8 cellular contexts compared by ENCODE assay signal in genomic region chr6:90584636-90585255, GRCh38. TPM values are rescaled to one million over a fixed set of nuclear protein-coding genes. Genes with fewer than 3 reads are reported as not detected.
A peak's percentile ranks its signal among the peaks of the same experiment; 100 is the strongest.
DNase-seq lines count a peak whose midpoint lies in the region; ATAC-seq and TF ChIP-seq lines count a peak whose summit lies in the region.

No MANE protein-coding gene starts in this region.

- H3K27me3 ChIP-seq in heart right ventricle, result no peaks in the 10 kb centered on the region
- H3K27me3 ChIP-seq in right atrium auricular region, result no peaks in the 10 kb centered on the region
- no peaks in the 10 kb centered on the region for H3K27me3 ChIP-seq in MG63
- H3K27me3 ChIP-seq in thoracic aorta (replicated peaks; ENCODE audit: insufficient read depth), result no peaks in the 10 kb centered on the region
- H3K27me3 ChIP-seq in body of pancreas, result no peaks in the 10 kb centered on the region

- H3K27ac ChIP-seq in heart right ventricle (no peak overlapping the region), right atrium auricular region (no peak overlapping the region), thoracic aorta (no peak overlapping the region), body of pancreas (no peak overlapping the region)

- H3K4me1 Mint-ChIP-seq in endothelial cell (ENCODE audit: unreplicated experiment), result peaks cover 25% of the 10 kb centered on the region

- H3K4me3 ChIP-seq in heart right ventricle (peak overlapping the region in 6 of 10 donors; percentile 90 to 100 (median 96)), right atrium auricular region (no peak overlapping the region), MG63 (peak overlapping the region; percentile 98), thoracic aorta (peak overlapping the region; percentile 84), body of pancreas (no peak overlapping the region)

- 72 to 77% methylated on average over 2 of the region's 2 CpGs for WGBS in heart right ventricle, 2 donors
- WGBS in body of pancreas, 2 donors, result 87% methylated on average over 2 of the region's 2 CpGs

- intact Hi-C loops in heart right ventricle (cut with DNase I), result no loop called here
- intact Hi-C loops in body of pancreas (cut with DNase I), result no loop called here

- TF ChIP-seq POLR2A in body of pancreas (IDR thresholded peaks at IDR 0.05), result no peak

- ATAC-seq in heart right ventricle (no peak), thoracic aorta (ENCODE audit: insufficient number of reproducible peaks, low FRiP score, low read depth) (no peak), body of pancreas (no peak)

- TF ChIP-seq CTCF in heart right ventricle (IDR thresholded peaks at IDR 0.05) (no peak), right atrium auricular region (IDR thresholded peaks at IDR 0.05) (no peak), endothelial cell (IDR thresholded peaks at IDR 0.05; ENCODE audit: unreplicated experiment) (no peak), thoracic aorta (IDR thresholded peaks at IDR 0.05) (no peak), body of pancreas (IDR thresholded peaks at IDR 0.05) (no peak)

- H3K36me3 Mint-ChIP-seq in endothelial cell (ENCODE audit: low read depth, unreplicated experiment), result peaks cover 4% of the 10 kb centered on the region

- H3K4me3 Mint-ChIP-seq in endothelial cell (ENCODE audit: unreplicated experiment), result peak overlapping the region; percentile 99

- H3K4me1 ChIP-seq in heart right ventricle (peaks cover 0 to 69% (median 49%) of the 10 kb centered on the region in 9 donors), right atrium auricular region (peaks cover 0 to 38% of the 10 kb centered on the region in 2 donors), thoracic aorta (ENCODE audit: control insufficient read depth in 1 of 2, low read depth in 2 of 2) (peaks cover 16 to 22% of the 10 kb centered on the region in 2 donors), body of pancreas (peaks cover 24% of the 10 kb centered on the region)

- no peaks in the 10 kb centered on the region for H3K9me3 Mint-ChIP-seq in endothelial cell (ENCODE audit: unreplicated experiment)

- H3K27ac Mint-ChIP-seq in endothelial cell (ENCODE audit: unreplicated experiment), result no peak overlapping the region

- H3K36me3 ChIP-seq in heart right ventricle, result no peaks in the 10 kb centered on the region
- H3K36me3 ChIP-seq in right atrium auricular region, result no peaks in the 10 kb centered on the region
- H3K36me3 ChIP-seq in MG63, result peaks cover 3% of the 10 kb centered on the region
- H3K36me3 ChIP-seq in thoracic aorta, result no peaks in the 10 kb centered on the region
- no peaks in the 10 kb centered on the region for H3K36me3 ChIP-seq in body of pancreas (replicated peaks in 1 of 2; ENCODE audit: insufficient read depth in 1 of 2, low read depth in 2 of 2)

- H3K27me3 Mint-ChIP-seq in endothelial cell (ENCODE audit: unreplicated experiment), result peaks cover 12% of the 10 kb centered on the region

- H3K9me3 ChIP-seq in heart right ventricle (no peaks in the 10 kb centered on the region), right atrium auricular region (no peaks in the 10 kb centered on the region), MG63 (no peaks in the 10 kb centered on the region), thoracic aorta (no peaks in the 10 kb centered on the region), body of pancreas (no peaks in the 10 kb centered on the region)

- DNase-seq in heart right ventricle (no peak), right atrium auricular region (ENCODE audit: low spot score) (no peak), MG63 (no peak), endothelial cell (ENCODE audit: low spot score) (no peak), thoracic aorta (ENCODE audit: low spot score) (no peak), NCI-H524 (lab: John Stamatoyannopoulos, UW) (no peak), body of pancreas (no peak)
- DNase-seq in stimulated activated CD8-positive, alpha-beta memory T cell treated with anti-CD3 and anti-CD28 coated beads, Interleukin-4, amount 100 ng/mL, for 48 hours, result no peak

RNA-seq across cellular contexts. Expression of gene MAP3K7, which starts 2.1 kb away (rescaled TPM):
- 10 to 100 TPM; 15.6 to 29.3 (median 20.5) TPM for total RNA-seq in heart right ventricle
- 10 to 100 TPM in 1 of 2 donors, 1 to 10 TPM in 1; 7.5 to 14.6 TPM for polyA plus RNA-seq in heart right ventricle
- 10 to 100 TPM; 17.1 to 17.5 TPM for total RNA-seq in right atrium auricular region
- 25.6 and 34.0 TPM in 2 replicates for total RNA-seq in MG63 (2014; rRNA removed; shearing (Covaris generic); ENCODE audit: low replicate concordance)
- total RNA-seq in endothelial cell (ENCODE audit: unreplicated experiment), result 40.5 TPM
- 10 to 100 TPM; 21.5 to 31.5 TPM for total RNA-seq in thoracic aorta
- total RNA-seq in body of pancreas, result 10 to 100 TPM in 1 of 2 donors, 1 to 10 TPM in 1; 7.3 to 16.1 TPM

Comparison
In these comparisons a context has a peak if more than half of its experiments do, and no peak if none do; other contexts are left out.
1. H3K4me3 ChIP-seq: peak in heart right ventricle (6 of 10), MG63 (single experiment) and thoracic aorta (single experiment); none in right atrium auricular region (0 of 2) and body of pancreas (0 of 2).